ENCODE assay signal across 23 cellular contexts in the genomic region with DNA sequence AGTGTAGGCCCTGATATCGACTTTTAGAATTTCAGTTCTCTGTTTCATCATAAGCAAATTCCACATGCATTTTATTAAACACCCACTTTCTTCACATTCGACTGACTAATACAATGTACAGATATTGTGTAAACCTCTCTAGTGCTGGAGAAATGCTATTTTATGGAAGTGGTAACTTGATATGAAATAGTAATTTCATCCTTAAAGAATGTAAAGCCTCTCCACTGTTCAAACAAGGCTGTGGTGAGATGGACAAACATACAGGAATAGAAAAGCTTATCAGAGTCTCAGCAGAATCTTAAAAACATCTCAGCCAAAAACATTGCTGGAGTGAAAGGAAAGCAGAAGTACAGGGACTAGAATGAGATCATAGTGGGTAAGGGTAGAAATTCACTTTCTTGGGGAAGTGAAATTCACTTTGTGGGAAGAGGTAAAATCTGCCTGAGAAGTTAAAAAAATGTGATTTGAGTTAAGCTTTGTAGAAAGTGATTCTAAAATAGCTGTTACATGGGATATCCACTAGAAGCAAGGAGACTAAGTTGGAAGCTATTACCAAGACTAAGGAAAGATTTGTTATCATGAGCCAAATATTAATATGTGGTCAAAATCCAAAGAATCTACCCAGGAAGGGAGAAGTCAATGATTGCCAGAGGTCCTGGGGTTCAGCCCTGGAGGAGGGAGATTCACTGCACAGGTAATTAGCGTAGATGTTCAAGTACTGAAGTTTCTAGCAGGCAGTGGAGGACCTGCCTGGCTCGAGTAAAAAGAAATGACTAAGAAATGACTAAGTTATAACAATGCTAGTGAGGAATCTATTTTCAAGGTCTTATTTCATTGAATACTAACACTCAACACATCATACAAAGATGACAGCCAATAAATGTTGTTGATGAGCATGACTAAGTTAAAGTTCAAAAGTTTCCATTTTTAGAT.
DNase-seq lines count a peak whose midpoint lies in the region; ATAC-seq, FAIRE-seq and TF ChIP-seq lines count a peak whose summit lies in the region.
"Had no signal": no experiment of that assay in that cellular context is flagged by ENCODE, and none has a peak within 500 bp of the region (broad histone marks: within the 10 kb centered on the region; RNA-seq: fewer than 3 reads in every experiment).

No MANE protein-coding gene starts in this region.

- peak; percentile 82 for FAIRE-seq in A549 (lab: Jason Lieb, UNC)
- FAIRE-seq: G401.6, GM19239, H1 had no signal

- CTCF ChIA-PET in A549 (lab: Yijun Ruan, JAX) = no interaction called here

- H3K4me3 ChIP-seq in A549 (no peak overlapping the region), choroid plexus epithelial cell (ENCODE audit: low read depth, low read length) (no peak overlapping the region)
- H3K4me3 ChIP-seq: BLaER1, pancreas had no signal

- no peak overlapping the region for H3K4me2 ChIP-seq in A549
- H3K4me2 ChIP-seq: BLaER1 had no signal

- no peak for TF ChIP-seq POLR2A in A549 (IDR thresholded peaks at IDR 0.05; ENCODE audit: low read length)

- ATAC-seq in A549 (no peak), GM21717 (IDR thresholded peaks at IDR 0.05; ENCODE audit: unreplicated experiment) (peak; percentile 62), GM19395 (IDR thresholded peaks at IDR 0.05; ENCODE audit: unreplicated experiment) (no peak), GM21423 (IDR thresholded peaks at IDR 0.05; ENCODE audit: unreplicated experiment) (no peak), HG03175 (IDR thresholded peaks at IDR 0.05; ENCODE audit: unreplicated experiment) (no peak)
- ATAC-seq: activated CD4-positive, CD25-positive, alpha-beta regulatory T cell treated with anti-CD3 and anti-CD28 coated beads, Interleukin-2, amount 50 U/mL, for 24 hours; activated CD8-positive, alpha-beta T cell treated with anti-CD3 and anti-CD28 coated beads for 36 hours; natural killer cell; Panc1; pancreas; sciatic nerve had no signal

- no peak for TF ChIP-seq RAD21 in A549 (conservative IDR thresholded peaks at IDR 0.05 in 1 of 2, IDR thresholded peaks at IDR 0.05 in 1 of 2)

- no peak for TF ChIP-seq CTCF in A549 (IDR thresholded peaks at IDR 0.05)
- no peak for TF ChIP-seq CTCF in choroid plexus epithelial cell (conservative IDR thresholded peaks at IDR 0.05; ENCODE audit: low read depth, low read length)

- H3K27ac ChIP-seq in A549 = no peak overlapping the region
- H3K27ac ChIP-seq: BLaER1, pancreas had no signal

- POLR2A ChIA-PET in A549 (lab: Yijun Ruan, JAX) = no interaction called here

- DNase-seq in A549 (ENCODE audit: low read depth in 1 of 2, low spot score in 1 of 2) (no peak), OCI-M2 (lab: John Stamatoyannopoulos, UW; ENCODE audit: unreplicated experiment) (peak; percentile 12), choroid plexus epithelial cell (ENCODE audit: low read depth) (peak; percentile 42), HCEC 1CT (no peak)
- DNase-seq: activated CD8-positive, alpha-beta T cell treated with anti-CD3 and anti-CD28 coated beads for 36 hours; amniotic stem cell; central memory CD4-positive, alpha-beta T cell; effector CD4-positive, alpha-beta T cell; kidney glomerular epithelial cell; natural killer cell; NCI-H2171 treated with DMSO at 0.1 percent for 48 hours; pancreas had no signal

- H3K4me1 ChIP-seq in A549 = no peaks in the 10 kb centered on the region
- H3K4me1 ChIP-seq: BLaER1, pancreas had no signal

- H3K9me3 ChIP-seq in A549 = no peaks in the 10 kb centered on the region
- H3K9me3 ChIP-seq: BLaER1, pancreas had no signal

- WGBS in A549 (ENCODE audit: missing lambda C conversion rate) = 3% methylated on average over 4 of the region's 4 CpGs

- no peak for TF ChIP-seq EP300 in A549 (IDR thresholded peaks at IDR 0.05)

TF ChIP-seq in A549, 52 proteins besides CTCF, POLR2A, EP300 and RAD21:
- TF ChIP-seq ZSCAN20 (CRISPR knock-in tag; IDR thresholded peaks at IDR 0.05) (no peak), CEBPB (IDR thresholded peaks at IDR 0.05) (no peak), FOXS1 (CRISPR knock-in tag; IDR thresholded peaks at IDR 0.05) (no peak), JUN (IDR thresholded peaks at IDR 0.05) (no peak)
- TF ChIP-seq, protein P1, sequence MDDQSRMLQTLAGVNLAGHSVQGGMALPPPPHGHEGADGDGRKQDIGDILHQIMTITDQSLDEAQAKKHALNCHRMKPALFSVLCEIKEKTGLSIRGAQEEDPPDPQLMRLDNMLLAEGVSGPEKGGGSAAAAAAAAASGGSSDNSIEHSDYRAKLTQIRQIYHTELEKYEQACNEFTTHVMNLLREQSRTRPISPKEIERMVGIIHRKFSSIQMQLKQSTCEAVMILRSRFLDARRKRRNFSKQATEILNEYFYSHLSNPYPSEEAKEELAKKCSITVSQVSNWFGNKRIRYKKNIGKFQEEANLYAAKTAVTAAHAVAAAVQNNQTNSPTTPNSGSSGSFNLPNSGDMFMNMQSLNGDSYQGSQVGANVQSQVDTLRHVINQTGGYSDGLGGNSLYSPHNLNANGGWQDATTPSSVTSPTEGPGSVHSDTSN (IDR thresholded peaks at IDR 0.05) = no peak

Comparison
In these comparisons a context has a peak if more than half of its experiments do, and no peak if none do; other contexts are left out.
1. DNase-seq: peak in OCI-M2 (single experiment) and choroid plexus epithelial cell (single experiment); none in A549 (0 of 2) and HCEC 1CT (single experiment).